1 cellular context compared by ENCODE assay signal in the genomic region with DNA sequence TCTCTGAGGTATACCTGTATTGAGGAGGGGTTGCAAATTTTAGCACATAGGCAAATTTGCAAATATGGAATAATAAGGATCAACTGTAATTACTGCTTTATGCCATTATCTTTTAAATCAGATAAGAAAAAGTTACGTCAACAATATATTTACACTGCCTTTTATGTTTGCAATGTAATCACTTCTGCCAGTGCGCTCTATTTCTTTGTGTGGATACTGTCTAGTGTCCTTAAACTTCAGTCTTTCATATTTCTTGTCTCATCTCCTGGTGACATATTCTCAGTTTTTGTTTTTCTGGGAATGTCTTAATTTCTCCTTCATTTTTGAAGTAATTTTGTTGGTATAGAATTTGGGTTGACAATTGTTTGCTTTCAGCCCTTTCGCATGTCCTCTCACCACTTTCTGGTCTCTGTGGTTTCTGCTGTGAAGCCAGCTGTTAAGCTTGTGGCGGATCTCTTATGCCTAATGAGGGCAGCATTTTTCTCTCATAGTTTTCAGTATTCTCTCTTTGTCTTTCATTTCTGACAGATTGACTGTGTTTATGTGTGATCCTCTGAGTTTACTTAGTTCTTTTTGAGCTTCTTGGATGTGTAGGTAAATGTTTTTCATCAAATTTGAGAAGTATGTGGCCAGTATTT.
TF ChIP-seq lines count a peak whose summit lies in the region.

No MANE protein-coding gene starts in this region.

TF ChIP-seq in GM12878, 131 proteins besides CTCF, POLR2A, EP300 and RAD21 (continued from another document):
- no peak for TF ChIP-seq BCLAF1 (IDR thresholded peaks at IDR 0.05)
- TF ChIP-seq MTA2 (IDR thresholded peaks at IDR 0.05; ENCODE audit: low read depth): peak; percentile 55; the same call in 1 of the 2 replicates
- TF ChIP-seq RELA (IDR thresholded peaks at IDR 0.05; ENCODE audit: borderline replicate concordance, partially characterized antibody): no peak
- TF ChIP-seq BACH1 (IDR thresholded peaks at IDR 0.05; ENCODE audit: borderline replicate concordance): no peak
- peak; percentile 51; the same call in 1 of the 2 replicates for TF ChIP-seq TCF12 (IDR thresholded peaks at IDR 0.05; ENCODE audit: low read depth, low read length)
- TF ChIP-seq CREM (IDR thresholded peaks at IDR 0.05; ENCODE audit: low read depth): no peak
- no peak for TF ChIP-seq REST (IDR thresholded peaks at IDR 0.05; ENCODE audit: low read depth, low read length)
- TF ChIP-seq, protein P1, sequence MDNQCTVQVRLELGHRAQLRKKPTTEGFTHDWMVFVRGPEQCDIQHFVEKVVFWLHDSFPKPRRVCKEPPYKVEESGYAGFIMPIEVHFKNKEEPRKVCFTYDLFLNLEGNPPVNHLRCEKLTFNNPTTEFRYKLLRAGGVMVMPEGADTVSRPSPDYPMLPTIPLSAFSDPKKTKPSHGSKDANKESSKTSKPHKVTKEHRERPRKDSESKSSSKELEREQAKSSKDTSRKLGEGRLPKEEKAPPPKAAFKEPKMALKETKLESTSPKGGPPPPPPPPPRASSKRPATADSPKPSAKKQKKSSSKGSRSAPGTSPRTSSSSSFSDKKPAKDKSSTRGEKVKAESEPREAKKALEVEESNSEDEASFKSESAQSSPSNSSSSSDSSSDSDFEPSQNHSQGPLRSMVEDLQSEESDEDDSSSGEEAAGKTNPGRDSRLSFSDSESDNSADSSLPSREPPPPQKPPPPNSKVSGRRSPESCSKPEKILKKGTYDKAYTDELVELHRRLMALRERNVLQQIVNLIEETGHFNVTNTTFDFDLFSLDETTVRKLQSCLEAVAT (IDR thresholded peaks at IDR 0.05): no peak
- TF ChIP-seq POU2F2 (IDR thresholded peaks at IDR 0.05; ENCODE audit: borderline replicate concordance, low read depth, low read length): no peak
- TF ChIP-seq CHD2 (IDR thresholded peaks at IDR 0.05; ENCODE audit: borderline replicate concordance, low read depth, low read length): no peak
- TF ChIP-seq IKZF1 (conservative IDR thresholded peaks at IDR 0.05): no peak
TF ChIP-seq in GM12878: peak in this region for 4.
